In genomic region chr15:62145015-62145735, GRCh38 we compare ENCODE assay signal across 35 cellular contexts. TPM values are rescaled to one million over a fixed set of nuclear protein-coding genes. Genes with fewer than 3 reads are reported as not detected.
"Had no signal": no experiment of that assay in that cellular context is flagged by ENCODE, and none has a peak within 500 bp of the region (broad histone marks: within the 10 kb centered on the region; RNA-seq: fewer than 3 reads in every experiment).

No MANE protein-coding gene starts in this region.

- H3K4me1 Mint-ChIP-seq: immature natural killer cell, naive B cell, neural crest cell had no signal

- H3K9me3 Mint-ChIP-seq: effector memory CD8-positive, alpha-beta T cell; immature natural killer cell; mesothelial cell of epicardium; natural killer cell treated with Interleukin-12 subunit alpha and Interleukin-12 subunit beta and Interleukin-15 and Interleukin-18, amount 100 ng/mL, for 72 hours; stimulated activated effector memory CD8-positive, alpha-beta T cell treated with anti-CD3 and anti-CD28 coated beads, Interleukin-12 subunit alpha, Interleukin-12 subunit beta, amount 100 ng/mL, for 72 hours had no signal

- H3K27ac Mint-ChIP-seq: effector memory CD8-positive, alpha-beta T cell; immature natural killer cell; mesothelial cell of epicardium; naive B cell; natural killer cell treated with Interleukin-12 subunit alpha and Interleukin-12 subunit beta and Interleukin-15 and Interleukin-18, amount 100 ng/mL, for 72 hours; stimulated activated effector memory CD8-positive, alpha-beta T cell treated with anti-CD3 and anti-CD28 coated beads, Interleukin-12 subunit alpha, Interleukin-12 subunit beta, amount 100 ng/mL, for 72 hours had no signal

- H3K36me3 ChIP-seq: heart right ventricle, sigmoid colon, tibial artery, upper lobe of left lung had no signal

- H3K27ac ChIP-seq: heart right ventricle, psoas muscle, sigmoid colon, testis, tibial artery, upper lobe of left lung had no signal

- H3K36me3 Mint-ChIP-seq: immature natural killer cell; mesothelial cell of epicardium; naive B cell; natural killer cell treated with Interleukin-12 subunit alpha and Interleukin-12 subunit beta and Interleukin-15 and Interleukin-18, amount 100 ng/mL, for 72 hours; stimulated activated effector memory CD8-positive, alpha-beta T cell treated with anti-CD3 and anti-CD28 coated beads, Interleukin-12 subunit alpha, Interleukin-12 subunit beta, amount 100 ng/mL, for 72 hours had no signal

- FAIRE-seq: endometrium, urothelium cell line had no signal

- H3K4me1 ChIP-seq: psoas muscle, sigmoid colon, tibial artery, upper lobe of left lung had no signal

- DNase-seq: cerebellar nuclear complex; cortex of kidney; effector memory CD8-positive, alpha-beta T cell; foreskin melanocyte; glutamatergic neuron; heart right ventricle; hippocampal formation; immature natural killer cell; islet precursor cell; kidney glomerular epithelial cell; left colon; mesenchymal stem cell; mucosa of descending colon; naive B cell; posterior cingulate gyrus; psoas muscle; right cardiac atrium; sigmoid colon; stimulated activated CD4-positive, alpha-beta T cell treated with anti-CD3 and anti-CD28 coated beads, Interleukin-2, amount 100 ng/mL, for 24 hours; stimulated activated CD4-positive, alpha-beta T cell treated with anti-CD3 and anti-CD28 coated beads, Interleukin-4, amount 100 ng/mL, for 24 hours; stimulated activated naive CD4-positive, alpha-beta T cell treated with Interleukin-2 at 50 U/mL for 16 hours; substantia nigra; testis; tibial artery; upper lobe of left lung had no signal

- H3K9me3 ChIP-seq: heart right ventricle, mucosa of descending colon, psoas muscle, sigmoid colon, testis, tibial artery, upper lobe of left lung had no signal

- H3K4me3 Mint-ChIP-seq: effector memory CD8-positive, alpha-beta T cell; immature natural killer cell; mesothelial cell of epicardium; naive B cell; natural killer cell treated with Interleukin-12 subunit alpha and Interleukin-12 subunit beta and Interleukin-15 and Interleukin-18, amount 100 ng/mL, for 72 hours; neural crest cell; stimulated activated effector memory CD8-positive, alpha-beta T cell treated with anti-CD3 and anti-CD28 coated beads, Interleukin-12 subunit alpha, Interleukin-12 subunit beta, amount 100 ng/mL, for 72 hours had no signal

- ATAC-seq: effector memory CD8-positive, alpha-beta T cell; esophagus mucosa; heart right ventricle; left colon; mucosa of descending colon; natural killer cell treated with Interleukin-12 subunit alpha and Interleukin-12 subunit beta and Interleukin-15 and Interleukin-18, amount 100 ng/mL, for 72 hours; psoas muscle; right cardiac atrium; stimulated activated effector memory CD8-positive, alpha-beta T cell treated with anti-CD3 and anti-CD28 coated beads, Interleukin-12 subunit alpha, Interleukin-12 subunit beta, amount 100 ng/mL, for 72 hours had no signal

- H3K4me3 ChIP-seq: heart right ventricle, lung, mucosa of descending colon, psoas muscle, sigmoid colon, testis, tibial artery, upper lobe of left lung had no signal

- H3K27me3 ChIP-seq: heart right ventricle, sigmoid colon, testis, tibial artery, upper lobe of left lung had no signal

RNA-seq across cellular contexts. Expression of gene C2CD4B, which starts 19.9 kb away (rescaled TPM):
- total RNA-seq: fibroblast of lung; mesothelial cell of epicardium; natural killer cell treated with Interleukin-12 subunit alpha and Interleukin-12 subunit beta and Interleukin-15 and Interleukin-18, amount 100 ng/mL, for 72 hours; neural crest cell; osteocyte had no signal
- polyA plus RNA-seq: fibroblast of lung, immature natural killer cell had no signal
